In genomic region chr18:54777118-54777791, GRCh38 we compare ENCODE assay signal across 1 cellular context.
TF ChIP-seq lines count a peak whose summit lies in the region.

No MANE protein-coding gene starts in this region.

TF ChIP-seq in GM23338, 12 proteins besides CTCF, POLR2A, EP300 and RAD21 (continued from another document):
- no peak for TF ChIP-seq ETS1 (IDR thresholded peaks at IDR 0.05)
- no peak for TF ChIP-seq EZH2 (IDR thresholded peaks at IDR 0.05; ENCODE audit: low read depth, unreplicated experiment)
- TF ChIP-seq ZNF114 (CRISPR knock-in tag; IDR thresholded peaks at IDR 0.05): no peak
- TF ChIP-seq POLR2AphosphoS5 (IDR thresholded peaks at IDR 0.05; ENCODE audit: low read depth): no peak
- no peak for TF ChIP-seq ZNF331 (CRISPR knock-in tag; IDR thresholded peaks at IDR 0.05; ENCODE audit: low read depth)
- TF ChIP-seq CREB1 (CRISPR knock-in tag; IDR thresholded peaks at IDR 0.05; ENCODE audit: low read depth): no peak
- no peak for TF ChIP-seq STAT1 (IDR thresholded peaks at IDR 0.05; ENCODE audit: unreplicated experiment)
- no peak for TF ChIP-seq ZNF462 (CRISPR knock-in tag; IDR thresholded peaks at IDR 0.05)
- no peak for TF ChIP-seq NANOG (IDR thresholded peaks at IDR 0.05; ENCODE audit: borderline replicate concordance)
- no peak for TF ChIP-seq EZH2phosphoT487 (IDR thresholded peaks at IDR 0.05; ENCODE audit: unreplicated experiment)
